1 cellular context compared by ENCODE assay signal in genomic region chr3:47152578-47152977, GRCh38.
TF ChIP-seq lines count a peak whose summit lies in the region.

No MANE protein-coding gene starts in this region.

TF ChIP-seq in endothelial cell of umbilical vein, 7 proteins besides CTCF, POLR2A, EP300 and RAD21:
- TF ChIP-seq POLR2AphosphoS5 (IDR thresholded peaks at IDR 0.05; ENCODE audit: insufficient read depth, low read depth, low read length): no peak
- no peak for TF ChIP-seq MYC (IDR thresholded peaks at IDR 0.05; ENCODE audit: low read depth, low read length)
